1 cellular context compared by ENCODE assay signal in the genomic region with DNA sequence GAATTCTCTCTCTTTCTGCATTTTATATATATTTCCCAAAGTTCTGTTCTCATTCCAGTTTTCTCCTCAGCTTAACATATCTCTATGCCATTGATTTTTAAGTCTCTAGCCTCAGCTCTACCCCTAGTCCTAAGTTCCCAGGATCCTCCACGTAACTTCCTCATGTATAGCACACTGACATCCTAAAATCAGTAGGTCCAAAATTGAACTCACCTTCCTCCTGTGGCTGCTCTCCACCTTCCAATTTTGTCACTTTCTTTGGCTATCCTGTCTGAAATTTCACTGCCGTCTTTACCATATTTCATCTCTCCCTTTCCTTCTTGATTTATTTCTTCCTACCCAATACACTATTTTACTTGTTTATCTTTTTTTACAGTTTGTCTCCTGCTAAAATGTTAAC.
TF ChIP-seq lines count a peak whose summit lies in the region.

No MANE protein-coding gene starts in this region.

TF ChIP-seq in WTC11, 78 proteins besides CTCF, POLR2A, EP300 and RAD21 (continued from another document):
- TF ChIP-seq, protein P1, sequence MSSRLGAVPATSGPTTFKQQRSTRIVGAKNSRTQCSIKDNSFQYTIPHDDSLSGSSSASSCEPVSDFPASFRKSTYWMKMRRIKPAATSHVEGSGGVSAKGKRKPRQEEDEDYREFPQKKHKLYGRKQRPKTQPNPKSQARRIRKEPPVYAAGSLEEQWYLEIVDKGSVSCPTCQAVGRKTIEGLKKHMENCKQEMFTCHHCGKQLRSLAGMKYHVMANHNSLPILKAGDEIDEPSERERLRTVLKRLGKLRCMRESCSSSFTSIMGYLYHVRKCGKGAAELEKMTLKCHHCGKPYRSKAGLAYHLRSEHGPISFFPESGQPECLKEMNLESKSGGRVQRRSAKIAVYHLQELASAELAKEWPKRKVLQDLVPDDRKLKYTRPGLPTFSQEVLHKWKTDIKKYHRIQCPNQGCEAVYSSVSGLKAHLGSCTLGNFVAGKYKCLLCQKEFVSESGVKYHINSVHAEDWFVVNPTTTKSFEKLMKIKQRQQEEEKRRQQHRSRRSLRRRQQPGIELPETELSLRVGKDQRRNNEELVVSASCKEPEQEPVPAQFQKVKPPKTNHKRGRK (CRISPR knock-in tag; IDR thresholded peaks at IDR 0.05; ENCODE audit: borderline replicate concordance): no peak
- TF ChIP-seq, protein P2, sequence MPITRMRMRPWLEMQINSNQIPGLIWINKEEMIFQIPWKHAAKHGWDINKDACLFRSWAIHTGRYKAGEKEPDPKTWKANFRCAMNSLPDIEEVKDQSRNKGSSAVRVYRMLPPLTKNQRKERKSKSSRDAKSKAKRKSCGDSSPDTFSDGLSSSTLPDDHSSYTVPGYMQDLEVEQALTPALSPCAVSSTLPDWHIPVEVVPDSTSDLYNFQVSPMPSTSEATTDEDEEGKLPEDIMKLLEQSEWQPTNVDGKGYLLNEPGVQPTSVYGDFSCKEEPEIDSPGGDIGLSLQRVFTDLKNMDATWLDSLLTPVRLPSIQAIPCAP (CRISPR knock-in tag; IDR thresholded peaks at IDR 0.05): no peak
